ENCODE assay signal across 1 cellular context in genomic region chr2:74149249-74149530, GRCh38.
TF ChIP-seq lines count a peak whose summit lies in the region.

No MANE protein-coding gene starts in this region.

TF ChIP-seq in GM23338, 12 proteins besides CTCF, POLR2A, EP300 and RAD21 (continued from another document):
- TF ChIP-seq ZNF462 (CRISPR knock-in tag; IDR thresholded peaks at IDR 0.05) = no peak
- no peak for TF ChIP-seq EZH2 (IDR thresholded peaks at IDR 0.05; ENCODE audit: low read depth, unreplicated experiment)
- TF ChIP-seq POLR2AphosphoS5 (IDR thresholded peaks at IDR 0.05; ENCODE audit: low read depth) = no peak
- no peak for TF ChIP-seq STAT1 (IDR thresholded peaks at IDR 0.05; ENCODE audit: unreplicated experiment)
- TF ChIP-seq ETS1 (IDR thresholded peaks at IDR 0.05) = no peak
- no peak for TF ChIP-seq CREB1 (CRISPR knock-in tag; IDR thresholded peaks at IDR 0.05; ENCODE audit: low read depth)
- TF ChIP-seq REST (IDR thresholded peaks at IDR 0.05; ENCODE audit: unreplicated experiment) = no peak
- TF ChIP-seq EZH2phosphoT487 (IDR thresholded peaks at IDR 0.05; ENCODE audit: unreplicated experiment) = no peak
